In genomic region chr6:20931093-20931492, GRCh38 we compare ENCODE assay signal across 21 cellular contexts.
DNase-seq lines count a peak whose midpoint lies in the region; ATAC-seq, FAIRE-seq and TF ChIP-seq lines count a peak whose summit lies in the region.
"Had no signal": no experiment of that assay in that cellular context is flagged by ENCODE, and none has a peak within 500 bp of the region (broad histone marks: within the 10 kb centered on the region; RNA-seq: fewer than 3 reads in every experiment).

No MANE protein-coding gene starts in this region.

- FAIRE-seq in D721Med (lab: Jason Lieb, UNC) = peak; percentile 75
- FAIRE-seq: H54, HepG2 had no signal

- no peaks in the 10 kb centered on the region for H3K27me3 ChIP-seq in A673 (replicated peaks; ENCODE audit: insufficient read depth, low read depth, low read length, poor library complexity)
- H3K27me3 ChIP-seq: BLaER1 treated with 17β-estradiol and CSF1 and Interleukin-3, amounts not matched to agents 10 nM and 100 nM; SJSA1 had no signal

- CTCF ChIA-PET in A673 (lab: Charles Lee) = interaction anchor here (0.6 kb wide), 1 partner anchor 29 kb away, joined by 4 read pairs; no protein-coding TSS in a partner anchor

- H3K4me1 ChIP-seq in A673 (ENCODE audit: insufficient read depth, low read length, poor library complexity, severe bottlenecking) = peaks cover 18% of the 10 kb centered on the region
- H3K4me1 ChIP-seq: BLaER1 treated with 17β-estradiol and CSF1 and Interleukin-3, amounts not matched to agents 10 nM and 100 nM had no signal

- no peaks in the 10 kb centered on the region for H3K9me3 ChIP-seq in A673 (ENCODE audit: low read depth, low read length, poor library complexity, severe bottlenecking)
- H3K9me3 ChIP-seq: BLaER1 treated with 17β-estradiol and CSF1 and Interleukin-3, amounts not matched to agents 10 nM and 100 nM; SJSA1 had no signal

- TF ChIP-seq CTCF in A673 (conservative IDR thresholded peaks at IDR 0.05; ENCODE audit: low read depth, low read length) (no peak), D721Med (IDR thresholded peaks at IDR 0.05; ENCODE audit: insufficient read depth, missing control alignments) (no peak), fibroblast of the aortic adventitia (IDR thresholded peaks at IDR 0.05; ENCODE audit: insufficient read depth, low read length) (no peak)

- POLR2A ChIA-PET in A673 (lab: Charles Lee; ENCODE audit: low non-redundant PET) = no interaction called here

- H3K4me3 ChIP-seq in A673 (ENCODE audit: low read depth, low read length, poor library complexity, severe bottlenecking) = no peak overlapping the region
- H3K4me3 ChIP-seq in fibroblast of the aortic adventitia (ENCODE audit: low read depth, low read length) = no peak overlapping the region
- H3K4me3 ChIP-seq: BLaER1 treated with 17β-estradiol and CSF1 and Interleukin-3, amounts not matched to agents 10 nM and 100 nM; SJSA1 had no signal

- intact Hi-C loops in A673 (cut with micrococcal nuclease; ENCODE audit: unreplicated experiment) = no loop called here

- no TSS peak for BruUV-seq in A673 (replicated peaks; lab: Mats Ljungman, UMichigan)

- no peak overlapping the region for H3K27ac ChIP-seq in A673 (ENCODE audit: low read depth, low read length, poor library complexity, severe bottlenecking)
- H3K27ac ChIP-seq: BLaER1 treated with 17β-estradiol and CSF1 and Interleukin-3, amounts not matched to agents 10 nM and 100 nM; SJSA1 had no signal

- H3K36me3 ChIP-seq in A673 (ENCODE audit: insufficient read depth, low read length, poor library complexity, severe bottlenecking) = no peaks in the 10 kb centered on the region
- H3K36me3 ChIP-seq: BLaER1 treated with 17β-estradiol and CSF1 and Interleukin-3, amounts not matched to agents 10 nM and 100 nM; SJSA1 had no signal

- no peak for ATAC-seq in HG03457 (IDR thresholded peaks at IDR 0.05; ENCODE audit: unreplicated experiment)
- ATAC-seq: CD8-positive, alpha-beta T cell; HepG2; Right ventricle myocardium inferior had no signal

- peak; percentile 16 for DNase-seq in A673 (ENCODE audit: low spot score)
- DNase-seq in D721Med (ENCODE audit: insufficient read length, low spot score) = no peak
- DNase-seq in NCI-H69 (lab: John Stamatoyannopoulos, UW) = peak; percentile 54
- DNase-seq in fibroblast of the aortic adventitia (ENCODE audit: low read depth) = peak; percentile 12
- no peak for DNase-seq in SKM-1 treated with dmso at 0.1 percent for 144 hours (lab: John Stamatoyannopoulos, UW; ENCODE audit: unreplicated experiment)
- DNase-seq in NCI-H2196 (lab: John Stamatoyannopoulos, UW; ENCODE audit: unreplicated experiment) = no peak
- DNase-seq: ACHN; CD8-positive, alpha-beta T cell; GDM1; HFFc6; KG1; NCI-H1092 treated with DMSO at 0.1 percent for 48 hours; NCI-H1436 treated with DMSO at 0.1 percent for 48 hours; NCI-H1930; NCI-H2171 had no signal

Comparison
In these comparisons a context has a peak if more than half of its experiments do, and no peak if none do; other contexts are left out.
1. DNase-seq: peak in A673 (single experiment), NCI-H69 (single experiment) and fibroblast of the aortic adventitia (single experiment); none in D721Med (single experiment), SKM-1 treated with dmso at 0.1 percent for 144 hours (single experiment) and NCI-H2196 (single experiment).